25 cellular contexts compared by ENCODE assay signal in genomic region chr3:26536955-26537354, GRCh38.
"Had no signal": no experiment of that assay in that cellular context is flagged by ENCODE, and none has a peak within 500 bp of the region (broad histone marks: within the 10 kb centered on the region; RNA-seq: fewer than 3 reads in every experiment).

No MANE protein-coding gene starts in this region.

- H3K79me2 ChIP-seq: hepatocyte had no signal

- H3K36me3 ChIP-seq: esophagus muscularis mucosa, gastroesophageal sphincter, heart left ventricle, left ventricle myocardium inferior, lower lobe of right lung had no signal

- H3K4me2 ChIP-seq: hepatocyte had no signal

- H3K4me1 ChIP-seq: esophagus muscularis mucosa, foreskin keratinocyte, gastroesophageal sphincter, heart left ventricle, left ventricle myocardium inferior, lower lobe of right lung had no signal

- ATAC-seq: foreskin keratinocyte, gastroesophageal sphincter, heart left ventricle, left colon, left lobe of liver, lower lobe of right lung, mucosa of descending colon had no signal

- FAIRE-seq: colon, endothelial cell of umbilical vein, frontal cortex, kidney had no signal

- H3K4me3 ChIP-seq: coronary artery, dorsolateral prefrontal cortex, esophagus muscularis mucosa, gastroesophageal sphincter, heart left ventricle, hepatocyte, left ventricle myocardium inferior, lower lobe of right lung, mucosa of descending colon had no signal

- DNase-seq: dermis blood vessel endothelial cell; dorsolateral prefrontal cortex; effector CD4-positive, alpha-beta T cell; effector memory CD4-positive, alpha-beta T cell; foreskin keratinocyte; heart left ventricle; hypothalamus; immature natural killer cell; islet precursor cell; kidney; kidney glomerular epithelial cell; left colon; left ventricle myocardium inferior; lower lobe of right lung; mesenchymal stem cell; mucosa of descending colon; naive B cell had no signal

- H2AFZ ChIP-seq: hepatocyte had no signal

- H3K9me3 ChIP-seq: esophagus muscularis mucosa, gastroesophageal sphincter, left ventricle myocardium inferior, lower lobe of right lung had no signal

- H3K27ac ChIP-seq: coronary artery, dorsolateral prefrontal cortex, esophagus muscularis mucosa, foreskin keratinocyte, gastroesophageal sphincter, heart left ventricle, hepatocyte, left ventricle myocardium inferior, lower lobe of right lung had no signal

- H3K27me3 ChIP-seq: dorsolateral prefrontal cortex, esophagus muscularis mucosa, foreskin keratinocyte, gastroesophageal sphincter, heart left ventricle, hepatocyte had no signal
